ENCODE assay signal across 8 cellular contexts in genomic region chrX:110004210-110004609, GRCh38. TPM values are rescaled to one million over a fixed set of nuclear protein-coding genes. Genes with fewer than 3 reads are reported as not detected.
DNase-seq lines count a peak whose midpoint lies in the region; ATAC-seq and TF ChIP-seq lines count a peak whose summit lies in the region.

No MANE protein-coding gene starts in this region.

- H3K9me3 ChIP-seq in ascending aorta (no peaks in the 10 kb centered on the region), liver (ENCODE audit: control insufficient read depth in 4 of 4, low read length in 3 of 4) (no peaks in the 10 kb centered on the region), subcutaneous abdominal adipose tissue (ENCODE audit: control insufficient read depth in 5 of 5, low read length in 5 of 5) (no peaks in the 10 kb centered on the region)

- CTCF ChIA-PET in activated CD4-positive, alpha-beta T cell treated with anti-CD3 and anti-CD28 coated beads, Interleukin-2, amount 10 ng/mL, durations not matched to agents 7 days and 5 days (lab: Charles Lee), result no interaction called here

- POLR2A ChIA-PET in activated CD4-positive, alpha-beta T cell treated with anti-CD3 and anti-CD28 coated beads, Interleukin-2, amount 10 ng/mL, durations not matched to agents 7 days and 5 days (lab: Charles Lee), result no interaction called here

- no peak for DNase-seq in activated CD4-positive, alpha-beta T cell treated with anti-CD3 and anti-CD28 coated beads, Interleukin-2, amount 10 ng/mL, durations not matched to agents 7 days and 5 days
- no peak for DNase-seq in activated CD4-positive, alpha-beta T cell treated with anti-CD3 and anti-CD28 coated beads for 48 hours
- no peak for DNase-seq in ascending aorta (ENCODE audit: low spot score in 2 of 2)

- no peak for TF ChIP-seq CTCF in ascending aorta (IDR thresholded peaks at IDR 0.05)
- TF ChIP-seq CTCF in liver (IDR thresholded peaks at IDR 0.05; ENCODE audit: low read depth, low read length, missing input control), result no peak

- 43% methylated on average over 8 of the region's 8 CpGs for WGBS in liver

- H3K9ac ChIP-seq in liver (ENCODE audit: low read depth in 1 of 2, low read length in 2 of 2), result no peak overlapping the region
- H3K9ac ChIP-seq in subcutaneous abdominal adipose tissue (ENCODE audit: low read length in 5 of 5), result peak overlapping the region in 1 of 5 donors; percentile 75

- peak overlapping the region; percentile 82 for H3K4me3 Mint-ChIP-seq in activated CD4-positive, alpha-beta T cell treated with anti-CD3 and anti-CD28 coated beads, Interleukin-2, amount 10 ng/mL, durations not matched to agents 7 days and 5 days

- H3K27ac Mint-ChIP-seq in activated CD4-positive, alpha-beta T cell treated with anti-CD3 and anti-CD28 coated beads, Interleukin-2, amount 10 ng/mL, durations not matched to agents 7 days and 5 days, result no peak overlapping the region

- no peaks in the 10 kb centered on the region for H3K9me3 Mint-ChIP-seq in activated CD4-positive, alpha-beta T cell treated with anti-CD3 and anti-CD28 coated beads, Interleukin-2, amount 10 ng/mL, durations not matched to agents 7 days and 5 days

- H3K27ac ChIP-seq in ascending aorta (peak overlapping the region in 1 of 2 donors; percentile 7), liver (ENCODE audit: low read depth in 1 of 2, low read length in 2 of 2) (no peak overlapping the region), subcutaneous abdominal adipose tissue (ENCODE audit: low read depth, low read length) (peak overlapping the region; percentile 57)

- H3K36me3 Mint-ChIP-seq in activated CD4-positive, alpha-beta T cell treated with anti-CD3 and anti-CD28 coated beads, Interleukin-2, amount 10 ng/mL, durations not matched to agents 7 days and 5 days (ENCODE audit: low read depth), result peaks cover 11% of the 10 kb centered on the region

- H3K27me3 Mint-ChIP-seq in activated CD4-positive, alpha-beta T cell treated with anti-CD3 and anti-CD28 coated beads, Interleukin-2, amount 10 ng/mL, durations not matched to agents 7 days and 5 days, result no peaks in the 10 kb centered on the region

- H3K4me1 ChIP-seq in ascending aorta, result no peaks in the 10 kb centered on the region
- H3K4me1 ChIP-seq in liver (ENCODE audit: control insufficient read depth in 4 of 4, insufficient read depth in 4 of 4, low read length in 3 of 4), result peaks cover 0 to 8% (median 5%) of the 10 kb centered on the region in 4 donors
- H3K4me1 ChIP-seq in subcutaneous abdominal adipose tissue (ENCODE audit: control insufficient read depth in 5 of 5, insufficient read depth in 5 of 5, low read length in 5 of 5), result peaks cover 0 to 47% (median 45%) of the 10 kb centered on the region in 5 donors

- TF ChIP-seq RAD21 in liver (IDR thresholded peaks at IDR 0.05), result no peak

- H3K4me3 ChIP-seq in ascending aorta (peak overlapping the region; percentile 56 to 66), liver (ENCODE audit: low read depth in 1 of 3, low read length in 3 of 3) (no peak overlapping the region), subcutaneous abdominal adipose tissue (ENCODE audit: low read depth in 1 of 5, low read length in 5 of 5) (peak overlapping the region; percentile 53 to 80 (median 73))

- H3K27me3 ChIP-seq in ascending aorta (no peaks in the 10 kb centered on the region), liver (ENCODE audit: control insufficient read depth in 4 of 4, insufficient read depth in 4 of 4, low read length in 3 of 4) (no peaks in the 10 kb centered on the region), subcutaneous abdominal adipose tissue (ENCODE audit: control insufficient read depth in 5 of 5, insufficient read depth in 4 of 5, low read length in 5 of 5) (peaks cover 0 to 12% (median 0%) of the 10 kb centered on the region in 5 donors)

- H3K36me3 ChIP-seq in ascending aorta (no peaks in the 10 kb centered on the region), liver (ENCODE audit: control insufficient read depth in 4 of 4, insufficient read depth in 3 of 4, low read depth in 1 of 4, low read length in 3 of 4) (no peaks in the 10 kb centered on the region), subcutaneous abdominal adipose tissue (ENCODE audit: control insufficient read depth in 5 of 5, insufficient read depth in 5 of 5, low read length in 5 of 5) (no peaks in the 10 kb centered on the region)

- no peak for ATAC-seq in GM21737 (IDR thresholded peaks at IDR 0.05; ENCODE audit: unreplicated experiment)
- no peak for ATAC-seq in GM21717 (IDR thresholded peaks at IDR 0.05; ENCODE audit: unreplicated experiment)
- no peak for ATAC-seq in HG03108 (IDR thresholded peaks at IDR 0.05; ENCODE audit: unreplicated experiment)

- intact Hi-C loops in ascending aorta (cut with DNase I), result loop anchor here (5.0 to 10.0 kb wide), 6 partner anchors 78 to 1678 kb away; partner anchors contain the start of genes ACSL4, ALG13 and PAK3

- peaks cover 39% of the 10 kb centered on the region for H3K4me1 Mint-ChIP-seq in activated CD4-positive, alpha-beta T cell treated with anti-CD3 and anti-CD28 coated beads, Interleukin-2, amount 10 ng/mL, durations not matched to agents 7 days and 5 days

TF ChIP-seq in liver, 16 proteins besides CTCF, POLR2A, EP300 and RAD21:
- TF ChIP-seq HNF4A (conservative IDR thresholded peaks at IDR 0.05) (peak; percentile 38 to 54), RXRA (IDR thresholded peaks at IDR 0.05) (peak in 1 of 2 donors; percentile 40), SP1 (IDR thresholded peaks at IDR 0.05) (no peak), GABPA (IDR thresholded peaks at IDR 0.05 in 1 of 2, conservative IDR thresholded peaks at IDR 0.05 in 1 of 2) (no peak), ZBTB33 (IDR thresholded peaks at IDR 0.05) (no peak), EGR1 (IDR thresholded peaks at IDR 0.05; ENCODE audit: low read depth in 2 of 2) (no peak), FOXA1 (IDR thresholded peaks at IDR 0.05) (no peak), ATF3 (IDR thresholded peaks at IDR 0.05) (no peak), FOXA2 (IDR thresholded peaks at IDR 0.05) (no peak), TAF1 (conservative IDR thresholded peaks at IDR 0.05) (no peak), REST (IDR thresholded peaks at IDR 0.05) (no peak), NR2F2 (IDR thresholded peaks at IDR 0.05) (no peak), JUND (IDR thresholded peaks at IDR 0.05) (no peak), YY1 (IDR thresholded peaks at IDR 0.05) (no peak)
- TF ChIP-seq, protein P1, sequence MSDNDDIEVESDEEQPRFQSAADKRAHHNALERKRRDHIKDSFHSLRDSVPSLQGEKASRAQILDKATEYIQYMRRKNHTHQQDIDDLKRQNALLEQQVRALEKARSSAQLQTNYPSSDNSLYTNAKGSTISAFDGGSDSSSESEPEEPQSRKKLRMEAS (IDR thresholded peaks at IDR 0.05), result no peak

RNA-seq across cellular contexts. Expression of gene TMEM164, which starts 1.3 kb away (rescaled TPM):
- 10 to 100 TPM; 19.2 to 20.9 TPM for total RNA-seq in activated CD4-positive, alpha-beta T cell treated with anti-CD3 and anti-CD28 coated beads, Interleukin-2, amount 10 ng/mL, durations not matched to agents 7 days and 5 days
- total RNA-seq in ascending aorta (15.0 TPM), liver (1 to 10 TPM; 4.1 to 8.5 TPM)
- polyA plus RNA-seq in liver, result 1 to 10 TPM in 1 of 2 donors, under 1 TPM in 1; 0.40 to 1.8 TPM

Comparison
In these comparisons a context has a peak if more than half of its experiments do, and no peak if none do; other contexts are left out.
1. H3K4me3 ChIP-seq: peak in ascending aorta (2 of 2) and subcutaneous abdominal adipose tissue (5 of 5); none in liver (0 of 3).